In genomic region chr7:79952399-79952798, GRCh38 we compare ENCODE assay signal across 24 cellular contexts.
"Had no signal": no experiment of that assay in that cellular context is flagged by ENCODE, and none has a peak within 500 bp of the region (broad histone marks: within the 10 kb centered on the region; RNA-seq: fewer than 3 reads in every experiment).

No MANE protein-coding gene starts in this region.

- H3K27ac Mint-ChIP-seq: dendritic cell treated with granulocyte-macrophage colony-stimulating factor and Interleukin-4, amounts not matched to agents 40 ng/mL and 50 ng/mL, for 4 days; effector memory CD8-positive, alpha-beta T cell; endodermal cell had no signal

- ATAC-seq: effector memory CD8-positive, alpha-beta T cell; esophagus mucosa; foreskin keratinocyte; gastrocnemius medialis; gastroesophageal sphincter; heart left ventricle; heart right ventricle had no signal

- H3K4me1 ChIP-seq: colonic mucosa, esophagus muscularis mucosa, esophagus squamous epithelium, foreskin keratinocyte, gastrocnemius medialis, gastroesophageal sphincter, heart left ventricle, heart right ventricle had no signal

- H3K4me3 Mint-ChIP-seq: dendritic cell treated with granulocyte-macrophage colony-stimulating factor and Interleukin-4, amounts not matched to agents 40 ng/mL and 50 ng/mL, for 4 days; effector memory CD8-positive, alpha-beta T cell; endodermal cell had no signal

- H3K9me3 ChIP-seq: colonic mucosa, esophagus muscularis mucosa, esophagus squamous epithelium, gastrocnemius medialis, gastroesophageal sphincter, heart left ventricle had no signal

- H3K4me3 ChIP-seq: colonic mucosa, coronary artery, dorsolateral prefrontal cortex, esophagus muscularis mucosa, esophagus squamous epithelium, gastrocnemius medialis, gastroesophageal sphincter, heart left ventricle, heart right ventricle had no signal

- H3K27me3 Mint-ChIP-seq: dendritic cell treated with granulocyte-macrophage colony-stimulating factor and Interleukin-4, amounts not matched to agents 40 ng/mL and 50 ng/mL, for 4 days; effector memory CD8-positive, alpha-beta T cell had no signal

- H3K27ac ChIP-seq: colonic mucosa, coronary artery, dorsolateral prefrontal cortex, epithelial cell of prostate, esophagus muscularis mucosa, esophagus squamous epithelium, foreskin keratinocyte, gastrocnemius medialis, gastroesophageal sphincter, heart left ventricle, heart right ventricle had no signal

- DNase-seq: colonic mucosa; cortex of kidney; dermis blood vessel endothelial cell; dorsolateral prefrontal cortex; effector CD4-positive, alpha-beta T cell; effector CD8-positive, alpha-beta T cell; effector memory CD4-positive, alpha-beta T cell; effector memory CD8-positive, alpha-beta T cell; endodermal cell; erythroblast; esophagus squamous epithelium; foreskin fibroblast; foreskin keratinocyte; foreskin melanocyte; gastrocnemius medialis; head of caudate nucleus; heart left ventricle; heart right ventricle had no signal

- H3K27me3 ChIP-seq: colonic mucosa, dorsolateral prefrontal cortex, esophagus muscularis mucosa, esophagus squamous epithelium, foreskin keratinocyte, gastrocnemius medialis, gastroesophageal sphincter, heart left ventricle, heart right ventricle had no signal

- H3K36me3 ChIP-seq: colonic mucosa, esophagus muscularis mucosa, esophagus squamous epithelium, gastrocnemius medialis, gastroesophageal sphincter, heart left ventricle, heart right ventricle had no signal
